14 cellular contexts compared by ENCODE assay signal in genomic region chr12:39464976-39465375, GRCh38. TPM values are rescaled to one million over a fixed set of nuclear protein-coding genes. Genes with fewer than 3 reads are reported as not detected.
A peak's percentile ranks its signal among the peaks of the same experiment; 100 is the strongest.
DNase-seq lines count a peak whose midpoint lies in the region; ATAC-seq, FAIRE-seq and TF ChIP-seq lines count a peak whose summit lies in the region.
"Had no signal": no experiment of that assay in that cellular context is flagged by ENCODE, and none has a peak within 500 bp of the region (broad histone marks: within the 10 kb centered on the region; RNA-seq: fewer than 3 reads in every experiment).

No MANE protein-coding gene starts in this region.

- no peaks in the 10 kb centered on the region for H3K79me2 ChIP-seq in GM23338 (replicated peaks; ENCODE audit: insufficient read depth)
- H3K79me2 ChIP-seq in H1 (ENCODE audit: control insufficient read depth in 1 of 2, insufficient read depth in 2 of 2, low read length in 2 of 2): no peaks in the 10 kb centered on the region
- no peaks in the 10 kb centered on the region for H3K79me2 ChIP-seq in osteoblast (ENCODE audit: insufficient read depth, low read length)

- H2BK20ac ChIP-seq in H1 (ENCODE audit: low read length): no peak overlapping the region

- H3K27ac ChIP-seq in GM23338 (ENCODE audit: low read depth): no peak overlapping the region
- H3K27ac ChIP-seq in H1 (ENCODE audit: low read depth, low read length): no peak overlapping the region
- no peak overlapping the region for H3K27ac ChIP-seq in osteoblast (ENCODE audit: low read depth, low read length)
- H3K27ac ChIP-seq: SJCRH30 had no signal

- no peak overlapping the region for H4K91ac ChIP-seq in H1 (replicated peaks; ENCODE audit: insufficient read length, low read length)

- TF ChIP-seq POLR2A in H1 (IDR thresholded peaks at IDR 0.05; ENCODE audit: control extremely low read depth in 1 of 2, low read depth in 2 of 2, low read length in 2 of 2): no peak

- H3K4ac ChIP-seq in H1 (replicated peaks; ENCODE audit: insufficient read length, low read depth, low read length): no peak overlapping the region

- H2AFZ ChIP-seq in GM23338: 0 out of 2 replicates have a peak overlapping the region, but pooled peaks have one; percentile 66
- peak overlapping the region; percentile 41; the same call in 1 of the 2 replicates for H2AFZ ChIP-seq in H1 (ENCODE audit: low read length)
- peak overlapping the region; percentile 47 for H2AFZ ChIP-seq in osteoblast (ENCODE audit: low read length)

- no peaks in the 10 kb centered on the region for H3K27me3 ChIP-seq in GM23338 (ENCODE audit: insufficient read depth)
- H3K27me3 ChIP-seq in H1 (replicated peaks in 1 of 4; ENCODE audit: control insufficient read depth in 3 of 4, extremely low read depth in 1 of 4, insufficient read depth in 3 of 4, low read length in 3 of 4): no peaks in the 10 kb centered on the region
- H3K27me3 ChIP-seq in osteoblast (ENCODE audit: insufficient read depth, low read length): no peaks in the 10 kb centered on the region
- H3K27me3 ChIP-seq: BE2C, SJCRH30 had no signal

- H3K18ac ChIP-seq in H1 (ENCODE audit: extremely low read depth, low read length): no peak overlapping the region

- H3K36me3 Mint-ChIP-seq in GM23338 (ENCODE audit: low read depth): no peaks in the 10 kb centered on the region

- no peak overlapping the region for H3K4me3 Mint-ChIP-seq in GM23338
- H3K4me3 Mint-ChIP-seq: CD4-positive, alpha-beta T cell had no signal

- POLR2A ChIA-PET in H1 (lab: Charles Lee; ENCODE audit: partially characterized antibody): no interaction called here

- H3K9me2 ChIP-seq in GM23338 (ENCODE audit: insufficient read depth): peaks cover 7% of the 10 kb centered on the region

- H3K9me3 Mint-ChIP-seq in GM23338: peaks cover 2% of the 10 kb centered on the region; the same call in 2 of the 3 replicates
- H3K9me3 Mint-ChIP-seq: CD4-positive, alpha-beta T cell had no signal

- H2AK5ac ChIP-seq in H1 (ENCODE audit: low read depth, low read length): no peak overlapping the region

- H3K56ac ChIP-seq in H1 (replicated peaks; ENCODE audit: insufficient read length, low read depth, low read length): no peak overlapping the region

- H2BK120ac ChIP-seq in H1 (replicated peaks; ENCODE audit: low read depth, low read length): no peak overlapping the region

- no peaks in the 10 kb centered on the region for H3F3A ChIP-seq in GM23338 (replicated peaks; ENCODE audit: low read depth)

- no peak overlapping the region for H4K5ac ChIP-seq in H1 (ENCODE audit: insufficient read length, low read depth, low read length)

- H4K20me1 ChIP-seq in GM23338 (replicated peaks; ENCODE audit: insufficient read depth) (no peaks in the 10 kb centered on the region), H1 (replicated peaks in 1 of 2; ENCODE audit: control insufficient read depth in 1 of 2, insufficient read depth in 2 of 2, low read length in 2 of 2) (no peaks in the 10 kb centered on the region), osteoblast (ENCODE audit: insufficient read depth, low read length) (no peaks in the 10 kb centered on the region)

- H3K4me1 ChIP-seq in GM23338 (ENCODE audit: insufficient read depth) (no peaks in the 10 kb centered on the region), H1 (replicated peaks in 1 of 4; ENCODE audit: control insufficient read depth in 3 of 4, insufficient read depth in 4 of 4, low read length in 3 of 4) (no peaks in the 10 kb centered on the region), osteoblast (ENCODE audit: insufficient read depth, low read length) (no peaks in the 10 kb centered on the region)
- H3K4me1 ChIP-seq: SJCRH30 had no signal

- no peak for ATAC-seq in GM23338

- WGBS in H1 (ENCODE audit: extremely low coverage in 1 of 2, insufficient coverage in 1 of 2, insufficient read length in 1 of 2, insufficient replicate concordance in 2 of 2, low coverage in 1 of 2, low lambda C conversion rate in 2 of 2, missing lambda C conversion rate in 1 of 2), 2 experiments: 92% methylated on average over 4 of the region's 4 CpGs; no CpG with 5 or more reads in 1 of the 2 experiments

- H2BK5ac ChIP-seq in H1 (ENCODE audit: low read depth, low read length): no peak overlapping the region

- H3K4me3 ChIP-seq in GM23338: no peak overlapping the region
- no peak overlapping the region for H3K4me3 ChIP-seq in H1 (ENCODE audit: extremely low read depth in 1 of 4, insufficient read depth in 2 of 4, low read depth in 3 of 4, low read length in 4 of 4)
- no peak overlapping the region for H3K4me3 ChIP-seq in osteoblast (ENCODE audit: insufficient read depth, low read length)
- H3K4me3 ChIP-seq: SJCRH30 had no signal

- H3K23ac ChIP-seq in H1 (ENCODE audit: insufficient read length): no peak overlapping the region

- no peaks in the 10 kb centered on the region for H3K9me3 ChIP-seq in H1 (ENCODE audit: insufficient read depth in 2 of 2, low read depth in 1 of 2, low read length in 1 of 2)
- no peaks in the 10 kb centered on the region for H3K9me3 ChIP-seq in osteoblast (ENCODE audit: low read depth, low read length)
- H3K9me3 ChIP-seq: BE2C, SJCRH30 had no signal

- FAIRE-seq in H1 (lab: Jason Lieb, UNC): peak; percentile 48

- no peak overlapping the region for H2BK12ac ChIP-seq in H1 (ENCODE audit: low read depth, low read length)

- H3K4me1 Mint-ChIP-seq in GM23338: no peaks in the 10 kb centered on the region

- no peak overlapping the region for H3K4me2 ChIP-seq in GM23338
- no peak overlapping the region for H3K4me2 ChIP-seq in H1 (ENCODE audit: insufficient read depth in 1 of 2, low read depth in 2 of 2, low read length in 2 of 2)
- H3K4me2 ChIP-seq in osteoblast (ENCODE audit: insufficient read depth, low read length): no peak overlapping the region

- peaks cover 4% of the 10 kb centered on the region for H3K27me3 Mint-ChIP-seq in GM23338 (ENCODE audit: insufficient read depth, low read depth, poor library complexity)
- H3K27me3 Mint-ChIP-seq: CD4-positive, alpha-beta T cell had no signal

- H2BK15ac ChIP-seq in H1 (ENCODE audit: low read length): no peak overlapping the region

- no peaks in the 10 kb centered on the region for H3K36me3 ChIP-seq in GM23338 (ENCODE audit: insufficient read depth)
- no peaks in the 10 kb centered on the region for H3K36me3 ChIP-seq in H1 (ENCODE audit: control insufficient read depth in 2 of 4, insufficient read depth in 4 of 4, low read length in 3 of 4)
- no peaks in the 10 kb centered on the region for H3K36me3 ChIP-seq in osteoblast (ENCODE audit: insufficient read depth, low read length)
- H3K36me3 ChIP-seq: BE2C, SJCRH30 had no signal

- H3K79me1 ChIP-seq in H1 (ENCODE audit: low read depth, low read length): no peaks in the 10 kb centered on the region

- no peak overlapping the region for H3K9ac ChIP-seq in H1 (replicated peaks in 1 of 4; ENCODE audit: extremely low read depth in 1 of 4, low read depth in 3 of 4, low read length in 3 of 4)

- no peak for TF ChIP-seq RAD21 in H1 (IDR thresholded peaks at IDR 0.05 in 1 of 2, conservative IDR thresholded peaks at IDR 0.05 in 1 of 2; ENCODE audit: low read depth in 2 of 2, low read length in 2 of 2)

- H3K27ac Mint-ChIP-seq in GM23338: no peak overlapping the region
- H3K27ac Mint-ChIP-seq: CD4-positive, alpha-beta T cell had no signal

- no peak for TF ChIP-seq EP300 in H1 (IDR thresholded peaks at IDR 0.05; ENCODE audit: borderline replicate concordance in 1 of 2, low read depth in 2 of 2, low read length in 2 of 2)

- CTCF ChIA-PET in H1 (lab: Charles Lee; ENCODE audit: partially characterized antibody): interaction anchor here (0.6 kb wide), 1 partner anchor 131 kb away, joined by 3 read pairs; no protein-coding TSS in a partner anchor

- H4K8ac ChIP-seq in H1 (ENCODE audit: extremely low read depth, insufficient read depth, low read length): no peak overlapping the region

- DNase-seq in GM23338 (ENCODE audit: low spot score) (no peak), KBM-7 (peak; percentile 5), H1 (ENCODE audit: low read depth in 1 of 2, low spot score in 2 of 2) (no peak), osteoblast (ENCODE audit: insufficient read length, low spot score, missing footprints) (no peak), DMS153 (lab: John Stamatoyannopoulos, UW) (no peak), GM19238 (ENCODE audit: insufficient read length, low spot score) (no peak)
- no peak for DNase-seq in effector CD8-positive, alpha-beta T cell (lab: John Stamatoyannopoulos, UW)
- DNase-seq: BE2C; CD4-positive, alpha-beta T cell; DMS53; NCI-H1048; NCI-H524 treated with DMSO at 0.1 percent for 48 hours; RPMI8226; SJCRH30 had no signal

- no peak for TF ChIP-seq CTCF in GM23338 (conservative IDR thresholded peaks at IDR 0.05; ENCODE audit: low read depth in 2 of 2)
- TF ChIP-seq CTCF in H1 (IDR thresholded peaks at IDR 0.05; ENCODE audit: control extremely low read depth in 1 of 3, insufficient read depth in 1 of 3, low read depth in 1 of 3, low read length in 3 of 3): no peak
- no peak for TF ChIP-seq CTCF in osteoblast (IDR thresholded peaks at IDR 0.05; ENCODE audit: extremely low read depth, low read depth, low read length)

- H3K14ac ChIP-seq in H1 (ENCODE audit: insufficient read length): no peak overlapping the region

- no peaks in the 10 kb centered on the region for H3K23me2 ChIP-seq in H1 (ENCODE audit: low read depth, low read length)

- in situ Hi-C loops in KBM-7 (cut with MboI; ENCODE audit: low pct_unique_long_range_greater_than_20kb, low sequenced_read_pairs): no loop called here

TF ChIP-seq in H1, 55 proteins besides CTCF, POLR2A, EP300 and RAD21:
- no peak for TF ChIP-seq TAF1 (IDR thresholded peaks at IDR 0.05; ENCODE audit: low read depth, low read length)
- TF ChIP-seq BCL11A (IDR thresholded peaks at IDR 0.05; ENCODE audit: low read depth in 2 of 2, low read length in 2 of 2): no peak
- TF ChIP-seq YY1 (IDR thresholded peaks at IDR 0.05; ENCODE audit: low read depth, low read length): no peak
- TF ChIP-seq TBP (IDR thresholded peaks at IDR 0.05; ENCODE audit: low read depth, low read length): no peak
- TF ChIP-seq POLR2AphosphoS5 (IDR thresholded peaks at IDR 0.05; ENCODE audit: low read depth, low read length): no peak
- no peak for TF ChIP-seq HDAC6 (IDR thresholded peaks at IDR 0.05; ENCODE audit: low read depth, low read length)
- TF ChIP-seq SP2 (IDR thresholded peaks at IDR 0.05; ENCODE audit: low read length): no peak
TF ChIP-seq in H1: peak in this region for 0.

RNA-seq across cellular contexts. Expression of gene KIF21A, which starts 22.1 kb away (rescaled TPM):
- 28.8 and 29.6 TPM in 2 replicates for total RNA-seq in GM23338 (2014; rRNA removed; shearing (Covaris generic))
- 25.6 and 32.0 TPM in 2 replicates for polyA plus RNA-seq in GM23338 (2016; fragmentation: Nextera tagmentation; extraction: Ambion mirVana)
- total RNA-seq in H1 (2021; fragmentation: NEBNext Ultra II Directional; extraction: Animal tissue kit (Norgen Biotek cat#: 25700)): 26.0 and 36.6 TPM in 2 replicates
- 5.1 and 10.0 TPM in 2 replicates for polyA plus RNA-seq in H1 (2011; rRNA removed)
- 14.3 TPM for polyA plus RNA-seq in H1 (2011; cell fraction: cytosol; rRNA removed)
- polyA plus RNA-seq in H1 (2011; cell fraction: nucleus; rRNA removed): 5.6 TPM
- polyA plus RNA-seq in H1 (2012, experiment 1 of 2): 17.5 to 43.1 TPM (median 22.7 TPM) in 4 replicates
- polyA plus RNA-seq in H1 (2012, experiment 2 of 2): 1.4 TPM
- 15.5 TPM for polyA plus RNA-seq in H1 (2013, experiment 1 of 2)
- 17.2 TPM for polyA plus RNA-seq in H1 (2013, experiment 2 of 2)
- polyA minus RNA-seq in H1 (2011; rRNA and poly(A)+ RNA removed): 25.1 and 50.3 TPM in 2 replicates
- 15.1 TPM for polyA minus RNA-seq in H1 (2011; cell fraction: cytosol; rRNA and poly(A)+ RNA removed)
- 61.9 TPM for polyA minus RNA-seq in H1 (2011; cell fraction: nucleus; rRNA and poly(A)+ RNA removed)
- total RNA-seq in osteoblast: 4.3 and 4.7 TPM in 2 replicates
